16 cellular contexts compared by ENCODE assay signal in the genomic region with DNA sequence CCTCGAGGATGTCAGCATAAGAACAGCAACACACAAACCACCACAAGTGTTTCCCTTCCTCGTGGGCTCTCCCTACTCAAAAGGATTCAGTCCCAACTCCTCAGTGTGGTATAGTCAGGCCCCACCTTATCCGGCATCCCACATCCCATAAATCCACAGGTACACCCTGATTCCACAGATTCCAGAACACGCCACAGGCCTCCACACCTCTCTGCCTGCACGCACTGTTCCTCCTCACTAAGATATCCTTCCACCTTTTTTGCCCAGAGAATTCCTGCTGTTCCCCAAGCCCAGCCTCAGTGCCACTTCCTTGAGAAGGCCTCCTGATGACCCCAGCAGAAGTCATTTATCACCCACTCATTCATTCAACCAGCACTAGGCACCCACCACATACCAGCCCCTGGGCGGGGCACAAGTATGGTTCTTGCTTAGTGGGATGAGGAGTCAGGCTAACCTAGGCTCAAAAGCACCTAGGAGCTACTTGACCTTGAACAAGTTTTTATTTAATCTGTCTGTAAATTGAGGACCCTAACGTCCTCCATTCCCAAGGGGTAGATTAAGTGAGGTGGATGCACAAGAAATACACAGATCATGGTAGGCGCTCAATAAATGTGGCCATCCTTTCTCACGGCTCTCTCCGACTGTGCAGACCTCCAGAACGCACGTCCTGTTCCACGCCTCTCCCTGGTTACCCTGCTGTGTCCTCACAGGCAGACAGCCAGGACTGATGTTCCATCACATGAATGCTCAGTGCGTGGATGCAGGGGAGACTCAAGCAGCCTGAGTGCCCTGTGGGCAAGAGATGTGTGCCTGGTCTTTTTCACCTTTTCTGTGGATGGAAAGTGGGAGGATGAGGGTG. TPM values are rescaled to one million over a fixed set of nuclear protein-coding genes. Genes with fewer than 3 reads are reported as not detected.
DNase-seq lines count a peak whose midpoint lies in the region; ATAC-seq and TF ChIP-seq lines count a peak whose summit lies in the region.
"Had no signal": no experiment of that assay in that cellular context is flagged by ENCODE, and none has a peak within 500 bp of the region (broad histone marks: within the 10 kb centered on the region; RNA-seq: fewer than 3 reads in every experiment).

No MANE protein-coding gene starts in this region.

- H3K36me3 ChIP-seq in CD4-positive, CD25-positive, alpha-beta regulatory T cell (ENCODE audit: control insufficient read depth, insufficient read depth, low read length): no peaks in the 10 kb centered on the region

- peaks cover 3% of the 10 kb centered on the region for H3K36me3 Mint-ChIP-seq in CD4-positive, CD25-positive, alpha-beta regulatory T cell
- H3K36me3 Mint-ChIP-seq in Calu3 (ENCODE audit: insufficient read depth, unreplicated experiment): peaks cover 15% of the 10 kb centered on the region
- peaks cover 4% of the 10 kb centered on the region for H3K36me3 Mint-ChIP-seq in central memory CD8-positive, alpha-beta T cell (ENCODE audit: insufficient read depth)
- no peaks in the 10 kb centered on the region for H3K36me3 Mint-ChIP-seq in natural killer cell treated with Interleukin-12 subunit alpha and Interleukin-12 subunit beta and Interleukin-15 and Interleukin-18, amount 100 ng/mL, for 72 hours
- H3K36me3 Mint-ChIP-seq in activated CD8-positive, alpha-beta memory T cell treated with anti-CD3 and anti-CD28 coated beads, Interleukin-2, amount 10 ng/mL, durations not matched to agents 7 days and 5 days: no peaks in the 10 kb centered on the region

- no peak for DNase-seq in CD4-positive, CD25-positive, alpha-beta regulatory T cell
- no peak for DNase-seq in Calu3
- no peak for DNase-seq in central memory CD8-positive, alpha-beta T cell (ENCODE audit: low spot score in 2 of 2)
- DNase-seq in natural killer cell treated with Interleukin-12 subunit alpha and Interleukin-12 subunit beta and Interleukin-15 and Interleukin-18, amount 100 ng/mL, for 72 hours (ENCODE audit: low spot score): no peak
- no peak for DNase-seq in stimulated activated CD8-positive, alpha-beta memory T cell treated with anti-CD3 and anti-CD28 coated beads, Interleukin-4, amount 100 ng/mL, for 48 hours
- DNase-seq in activated CD8-positive, alpha-beta memory T cell treated with anti-CD3 and anti-CD28 coated beads, Interleukin-2, amount 10 ng/mL, durations not matched to agents 7 days and 5 days: no peak
- DNase-seq in DMS79 treated with DMSO at 0.1 percent for 48 hours (lab: John Stamatoyannopoulos, UW): no peak
- DNase-seq: activated CD8-positive, alpha-beta memory T cell treated with anti-CD3 and anti-CD28 coated beads for 24 hours; dermis blood vessel endothelial cell; Kasumi-1; NCI-H146; NCI-H510A; T-helper 9 cell had no signal

- H3K4me1 ChIP-seq in CD4-positive, CD25-positive, alpha-beta regulatory T cell (ENCODE audit: control insufficient read depth, insufficient read depth, low read length, poor library complexity, severe bottlenecking): peaks cover 23% of the 10 kb centered on the region

- no peak overlapping the region for H3K27ac ChIP-seq in CD4-positive, CD25-positive, alpha-beta regulatory T cell (ENCODE audit: insufficient read depth, low read length, poor library complexity, severe bottlenecking)

- peak overlapping the region in 1 of 3 donors; percentile 46 for H3K27ac Mint-ChIP-seq in CD4-positive, CD25-positive, alpha-beta regulatory T cell
- no peak overlapping the region for H3K27ac Mint-ChIP-seq in Calu3 (ENCODE audit: unreplicated experiment)
- H3K27ac Mint-ChIP-seq in central memory CD8-positive, alpha-beta T cell (ENCODE audit: low read depth): no peak overlapping the region
- H3K27ac Mint-ChIP-seq in natural killer cell treated with Interleukin-12 subunit alpha and Interleukin-12 subunit beta and Interleukin-15 and Interleukin-18, amount 100 ng/mL, for 72 hours: no peak overlapping the region
- no peak overlapping the region for H3K27ac Mint-ChIP-seq in activated CD8-positive, alpha-beta memory T cell treated with anti-CD3 and anti-CD28 coated beads, Interleukin-2, amount 10 ng/mL, durations not matched to agents 7 days and 5 days

- H3K4me3 ChIP-seq in CD4-positive, CD25-positive, alpha-beta regulatory T cell (ENCODE audit: low read depth, low read length): no peak overlapping the region

- TF ChIP-seq CTCF in Calu3 (IDR thresholded peaks at IDR 0.05; ENCODE audit: unreplicated experiment): no peak

- H3K27me3 ChIP-seq in CD4-positive, CD25-positive, alpha-beta regulatory T cell (ENCODE audit: control insufficient read depth, insufficient read depth, low read length): peaks cover 27% of the 10 kb centered on the region

- no TSS peak for BruUV-seq in Calu3 (replicated peaks; lab: Mats Ljungman, UMichigan)

- H3K27me3 Mint-ChIP-seq in CD4-positive, CD25-positive, alpha-beta regulatory T cell: peaks cover 80% of the 10 kb centered on the region
- H3K27me3 Mint-ChIP-seq in Calu3 (ENCODE audit: unreplicated experiment): peaks cover 97% of the 10 kb centered on the region
- peaks cover 82% of the 10 kb centered on the region for H3K27me3 Mint-ChIP-seq in central memory CD8-positive, alpha-beta T cell
- peaks cover 44 to 54% of the 10 kb centered on the region in 2 donors for H3K27me3 Mint-ChIP-seq in natural killer cell treated with Interleukin-12 subunit alpha and Interleukin-12 subunit beta and Interleukin-15 and Interleukin-18, amount 100 ng/mL, for 72 hours
- peaks cover 74% of the 10 kb centered on the region for H3K27me3 Mint-ChIP-seq in activated CD8-positive, alpha-beta memory T cell treated with anti-CD3 and anti-CD28 coated beads, Interleukin-2, amount 10 ng/mL, durations not matched to agents 7 days and 5 days

- no peaks in the 10 kb centered on the region for H3K9me3 ChIP-seq in CD4-positive, CD25-positive, alpha-beta regulatory T cell (ENCODE audit: control insufficient read depth in 2 of 2, low read length in 2 of 2)

- CTCF ChIA-PET in Calu3 (lab: Charles Lee): no interaction called here
- CTCF ChIA-PET in activated CD8-positive, alpha-beta memory T cell treated with anti-CD3 and anti-CD28 coated beads, Interleukin-2, amount 10 ng/mL, durations not matched to agents 7 days and 5 days (lab: Charles Lee): no interaction called here

- intact Hi-C loops in Calu3 (cut with micrococcal nuclease; ENCODE audit: unreplicated experiment): no loop called here

- peaks cover 0 to 17% (median 3%) of the 10 kb centered on the region in 4 donors for H3K4me1 Mint-ChIP-seq in CD4-positive, CD25-positive, alpha-beta regulatory T cell
- peaks cover 26% of the 10 kb centered on the region for H3K4me1 Mint-ChIP-seq in Calu3 (ENCODE audit: low read depth, unreplicated experiment)
- peaks cover 8% of the 10 kb centered on the region for H3K4me1 Mint-ChIP-seq in central memory CD8-positive, alpha-beta T cell
- H3K4me1 Mint-ChIP-seq in natural killer cell treated with Interleukin-12 subunit alpha and Interleukin-12 subunit beta and Interleukin-15 and Interleukin-18, amount 100 ng/mL, for 72 hours (ENCODE audit: low read depth in 2 of 2): peaks cover 0 to 17% of the 10 kb centered on the region in 2 donors
- peaks cover 10% of the 10 kb centered on the region for H3K4me1 Mint-ChIP-seq in activated CD8-positive, alpha-beta memory T cell treated with anti-CD3 and anti-CD28 coated beads, Interleukin-2, amount 10 ng/mL, durations not matched to agents 7 days and 5 days

- peak overlapping the region; percentile 16 to 79 (median 72) for H3K4me3 Mint-ChIP-seq in CD4-positive, CD25-positive, alpha-beta regulatory T cell
- H3K4me3 Mint-ChIP-seq in Calu3 (ENCODE audit: low read depth, unreplicated experiment): peak overlapping the region; percentile 13
- H3K4me3 Mint-ChIP-seq in central memory CD8-positive, alpha-beta T cell: peak overlapping the region; percentile 72
- H3K4me3 Mint-ChIP-seq in natural killer cell treated with Interleukin-12 subunit alpha and Interleukin-12 subunit beta and Interleukin-15 and Interleukin-18, amount 100 ng/mL, for 72 hours: peak overlapping the region; percentile 44
- no peak overlapping the region for H3K4me3 Mint-ChIP-seq in activated CD8-positive, alpha-beta memory T cell treated with anti-CD3 and anti-CD28 coated beads, Interleukin-2, amount 10 ng/mL, durations not matched to agents 7 days and 5 days

- H3K9me3 Mint-ChIP-seq in CD4-positive, CD25-positive, alpha-beta regulatory T cell: peaks cover 0 to 5% (median 0%) of the 10 kb centered on the region in 7 donors
- no peaks in the 10 kb centered on the region for H3K9me3 Mint-ChIP-seq in Calu3 (ENCODE audit: low read depth, unreplicated experiment)
- no peaks in the 10 kb centered on the region for H3K9me3 Mint-ChIP-seq in central memory CD8-positive, alpha-beta T cell
- H3K9me3 Mint-ChIP-seq in natural killer cell treated with Interleukin-12 subunit alpha and Interleukin-12 subunit beta and Interleukin-15 and Interleukin-18, amount 100 ng/mL, for 72 hours: no peaks in the 10 kb centered on the region
- H3K9me3 Mint-ChIP-seq in activated CD8-positive, alpha-beta memory T cell treated with anti-CD3 and anti-CD28 coated beads, Interleukin-2, amount 10 ng/mL, durations not matched to agents 7 days and 5 days (ENCODE audit: low read depth): no peaks in the 10 kb centered on the region

- no peak for ATAC-seq in CD4-positive, CD25-positive, alpha-beta regulatory T cell (ENCODE audit: low read depth in 2 of 2)
- no peak for ATAC-seq in central memory CD8-positive, alpha-beta T cell (replicated peaks; ENCODE audit: extremely low read depth, poor library complexity, severe bottlenecking)
- no peak for ATAC-seq in natural killer cell treated with Interleukin-12 subunit alpha and Interleukin-12 subunit beta and Interleukin-15 and Interleukin-18, amount 100 ng/mL, for 72 hours
- no peak for ATAC-seq in activated CD8-positive, alpha-beta memory T cell treated with anti-CD3 and anti-CD28 coated beads, Interleukin-2, amount 10 ng/mL, durations not matched to agents 7 days and 5 days
- ATAC-seq: Panc1 had no signal

RNA-seq across cellular contexts. Expression of gene KCNJ4, which starts 2.1 kb away (rescaled TPM):
- not detected for total RNA-seq in CD4-positive, CD25-positive, alpha-beta regulatory T cell
- polyA plus RNA-seq in CD4-positive, CD25-positive, alpha-beta regulatory T cell: not detected
- total RNA-seq in Calu3 (2022): not detected in 2 replicates
- not detected for total RNA-seq in natural killer cell treated with Interleukin-12 subunit alpha and Interleukin-12 subunit beta and Interleukin-15 and Interleukin-18, amount 100 ng/mL, for 72 hours
- total RNA-seq in activated CD8-positive, alpha-beta memory T cell treated with anti-CD3 and anti-CD28 coated beads, Interleukin-2, amount 10 ng/mL, durations not matched to agents 7 days and 5 days: not detected
- total RNA-seq: dermis blood vessel endothelial cell, fibroblast of lung had no signal
- polyA plus RNA-seq: CD14-positive monocyte, fibroblast of lung had no signal

RNA-seq across cellular contexts. Expression of gene KDELR3, which starts 10.8 kb away (rescaled TPM):
- total RNA-seq in CD4-positive, CD25-positive, alpha-beta regulatory T cell: not detected
- polyA plus RNA-seq in CD4-positive, CD25-positive, alpha-beta regulatory T cell: under 1 TPM in 3 of 4 donors, not detected in 1; 0.38 to 0.71 (median 0.42) TPM
- total RNA-seq in Calu3 (2022): 16.1 and 18.7 TPM in 2 replicates
- under 1 TPM; 0.26 to 0.92 TPM for total RNA-seq in natural killer cell treated with Interleukin-12 subunit alpha and Interleukin-12 subunit beta and Interleukin-15 and Interleukin-18, amount 100 ng/mL, for 72 hours
- total RNA-seq in activated CD8-positive, alpha-beta memory T cell treated with anti-CD3 and anti-CD28 coated beads, Interleukin-2, amount 10 ng/mL, durations not matched to agents 7 days and 5 days: 1 to 10 TPM in 1 of 2 experiments, under 1 TPM in 1; 0.23 to 1.2 TPM
- polyA plus RNA-seq: CD14-positive monocyte had no signal

RNA-seq across cellular contexts. Expression of gene DDX17, which starts 49.0 kb away (rescaled TPM):
- 658 TPM for total RNA-seq in CD4-positive, CD25-positive, alpha-beta regulatory T cell
- polyA plus RNA-seq in CD4-positive, CD25-positive, alpha-beta regulatory T cell: 10 to 100 TPM; 36.5 to 45.7 (median 41.3) TPM
- total RNA-seq in Calu3 (2022): 342 and 344 TPM in 2 replicates
- total RNA-seq in natural killer cell treated with Interleukin-12 subunit alpha and Interleukin-12 subunit beta and Interleukin-15 and Interleukin-18, amount 100 ng/mL, for 72 hours: 100 to 1,000 TPM; 368 to 422 TPM
- total RNA-seq in activated CD8-positive, alpha-beta memory T cell treated with anti-CD3 and anti-CD28 coated beads, Interleukin-2, amount 10 ng/mL, durations not matched to agents 7 days and 5 days: 100 to 1,000 TPM; 452 to 527 TPM
